16 cellular contexts compared by ENCODE assay signal in the genomic region with DNA sequence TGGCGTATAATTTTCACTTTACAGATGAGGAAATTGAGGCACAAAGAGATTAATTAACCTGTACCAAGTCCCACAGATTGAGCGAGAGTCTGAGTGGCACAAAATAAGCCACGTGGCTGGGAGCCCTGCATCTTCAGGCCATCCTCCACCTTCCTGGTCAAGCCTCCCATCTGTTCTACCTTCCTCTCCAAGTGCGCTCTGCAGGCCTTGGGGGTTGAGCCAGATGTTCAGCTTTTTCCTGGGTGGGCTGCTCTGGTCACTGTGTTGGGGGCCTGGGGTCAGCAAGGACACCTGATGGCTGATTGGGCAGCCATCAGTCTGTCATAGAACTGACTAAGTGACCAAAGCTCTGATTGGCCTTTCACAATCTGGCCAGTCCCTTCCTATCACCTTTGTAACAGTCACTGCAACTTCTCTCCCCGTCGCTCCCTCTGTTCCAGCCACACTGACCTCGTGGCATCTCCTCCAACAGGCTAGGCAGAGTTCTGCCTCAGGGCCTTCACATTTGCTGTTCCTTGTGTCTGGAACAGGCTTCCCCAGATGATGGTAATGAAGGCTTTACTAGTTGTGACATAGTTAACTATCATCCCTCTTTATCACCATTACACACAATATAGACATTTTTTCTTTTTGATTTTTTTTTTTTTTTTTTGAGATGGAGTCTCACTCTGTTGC. TPM values are rescaled to one million over a fixed set of nuclear protein-coding genes. Genes with fewer than 3 reads are reported as not detected.
DNase-seq lines count a peak whose midpoint lies in the region; ATAC-seq and TF ChIP-seq lines count a peak whose summit lies in the region.
"Had no signal": no experiment of that assay in that cellular context is flagged by ENCODE, and none has a peak within 500 bp of the region (broad histone marks: within the 10 kb centered on the region; RNA-seq: fewer than 3 reads in every experiment).

No MANE protein-coding gene starts in this region.

- no peak overlapping the region for H3K14ac ChIP-seq in trophoblast cell (ENCODE audit: low read length)

- no CpG with 5 or more reads among the region's 7 CpGs for WGBS in trophoblast cell (ENCODE audit: extremely low coverage, insufficient coverage, insufficient read length)

- no peak overlapping the region for H4K12ac ChIP-seq in trophoblast cell (ENCODE audit: low read depth, low read length)

- no peak overlapping the region for H3K4me2 ChIP-seq in trophoblast cell (ENCODE audit: low read length)
- H3K4me2 ChIP-seq: BLaER1, GM23338 had no signal

- no peaks in the 10 kb centered on the region for H3K27me3 ChIP-seq in trophoblast cell (ENCODE audit: insufficient read depth, low read length)
- H3K27me3 ChIP-seq: BLaER1 had no signal

- H2BK5ac ChIP-seq in trophoblast cell (ENCODE audit: low read depth, low read length, poor library complexity), result no peak overlapping the region

- H3K4me1 ChIP-seq in trophoblast cell (ENCODE audit: control insufficient read depth in 1 of 2, insufficient read depth in 2 of 2, low read length in 2 of 2), result peaks cover 0 to 3% of the 10 kb centered on the region in 2 experiments

- intact Hi-C loops in Calu3 (cut with micrococcal nuclease; ENCODE audit: unreplicated experiment), result no loop called here

- H3K4me1 Mint-ChIP-seq in chondrocyte (ENCODE audit: low read depth), result no peaks in the 10 kb centered on the region
- H3K4me1 Mint-ChIP-seq in Calu3 (ENCODE audit: low read depth, unreplicated experiment), result no peaks in the 10 kb centered on the region
- H3K4me1 Mint-ChIP-seq: CD4-positive, CD25-positive, alpha-beta regulatory T cell; GM23338 had no signal

- no peak overlapping the region for H3K27ac Mint-ChIP-seq in chondrocyte (ENCODE audit: unreplicated experiment)
- H3K27ac Mint-ChIP-seq in Calu3 (ENCODE audit: unreplicated experiment), result no peak overlapping the region
- H3K27ac Mint-ChIP-seq: CD4-positive, CD25-positive, alpha-beta regulatory T cell; GM23338 had no signal

- H3K4me3 Mint-ChIP-seq in chondrocyte (ENCODE audit: unreplicated experiment) (no peak overlapping the region), Calu3 (ENCODE audit: low read depth, unreplicated experiment) (no peak overlapping the region)
- H3K4me3 Mint-ChIP-seq: CD4-positive, CD25-positive, alpha-beta regulatory T cell; GM23338 had no signal

- H3K36me3 ChIP-seq in trophoblast cell (ENCODE audit: control insufficient read depth in 1 of 2, insufficient read depth in 2 of 2, low read length in 2 of 2), result no peaks in the 10 kb centered on the region
- H3K36me3 ChIP-seq: BLaER1 had no signal

- H3K79me2 ChIP-seq in trophoblast cell (ENCODE audit: control insufficient read depth, insufficient read depth, low read length, poor library complexity), result no peaks in the 10 kb centered on the region

- H2BK12ac ChIP-seq in trophoblast cell (ENCODE audit: low read length), result no peak overlapping the region

- H3K18ac ChIP-seq in trophoblast cell (ENCODE audit: low read length), result no peak overlapping the region

- no peak overlapping the region for H3K27ac ChIP-seq in trophoblast cell (ENCODE audit: low read depth, low read length)
- H3K27ac ChIP-seq: BLaER1 had no signal

- ATAC-seq in HG02840 (IDR thresholded peaks at IDR 0.05; ENCODE audit: low FRiP score, unreplicated experiment) (no peak), HG03175 (IDR thresholded peaks at IDR 0.05; ENCODE audit: unreplicated experiment) (no peak)
- ATAC-seq: GM12878, GM23338, HepG2 had no signal

- H3K27me3 Mint-ChIP-seq in chondrocyte (ENCODE audit: low read depth) (peaks cover 9% of the 10 kb centered on the region), Calu3 (ENCODE audit: unreplicated experiment) (peaks cover 73% of the 10 kb centered on the region)

- H2AFZ ChIP-seq in trophoblast cell (ENCODE audit: insufficient read depth, low read length, poor library complexity), result no peak overlapping the region
- H2AFZ ChIP-seq: GM23338 had no signal

- H3K23ac ChIP-seq in trophoblast cell (ENCODE audit: low read length), result no peak overlapping the region

- H3K4me3 ChIP-seq in trophoblast cell (ENCODE audit: low read depth, low read length), result no peak overlapping the region
- H3K4me3 ChIP-seq: BLaER1, GM12878, GM23338 had no signal

- H4K8ac ChIP-seq in trophoblast cell (ENCODE audit: low read depth, low read length), result no peak overlapping the region

- peaks cover 5% of the 10 kb centered on the region for H3K9me3 ChIP-seq in trophoblast cell (ENCODE audit: insufficient read depth, low read depth, low read length)
- H3K9me3 ChIP-seq: BLaER1 had no signal

- H2AK5ac ChIP-seq in trophoblast cell (ENCODE audit: low read length), result no peak overlapping the region

- no TSS peak for BruUV-seq in Calu3 (replicated peaks; lab: Mats Ljungman, UMichigan)

- no peak overlapping the region for H3K9ac ChIP-seq in trophoblast cell (ENCODE audit: low read length)
- H3K9ac ChIP-seq: BLaER1 had no signal

- peak; percentile 14 for DNase-seq in activated effector memory CD4-positive, alpha-beta T cell treated with anti-CD3 and anti-CD28 coated beads, Interleukin-2, amount 50 U/mL, for 16 hours
- DNase-seq in activated effector memory CD4-positive, alpha-beta T cell treated with Interleukin-2 at 50 U/mL for 16 hours, result no peak
- DNase-seq in chondrocyte (ENCODE audit: low spot score) (peak; percentile 50), trophoblast cell (peak; percentile 92 to 96), Calu3 (no peak)
- DNase-seq: 8988T; AML-193; CD4-positive, CD25-positive, alpha-beta regulatory T cell; DMS 273 treated with DMSO at 0.1 percent for 48 hours; H7 had no signal

- H4K91ac ChIP-seq in trophoblast cell (ENCODE audit: low read depth, low read length), result no peak overlapping the region

- no peaks in the 10 kb centered on the region for H3K79me1 ChIP-seq in trophoblast cell (ENCODE audit: low read length)

- no peak overlapping the region for H3K4ac ChIP-seq in trophoblast cell (ENCODE audit: low read depth, low read length)

- H2BK120ac ChIP-seq in trophoblast cell (ENCODE audit: insufficient read depth, low read length, poor library complexity), result no peak overlapping the region

- TF ChIP-seq CTCF in chondrocyte (IDR thresholded peaks at IDR 0.05) (no peak), Calu3 (IDR thresholded peaks at IDR 0.05; ENCODE audit: unreplicated experiment) (no peak)

- CTCF ChIA-PET in Calu3 (lab: Charles Lee), result interaction anchor here (0.7 kb wide), 1 partner anchor 109 kb away, joined by 3 read pairs; no protein-coding TSS in a partner anchor

- H3K9me3 Mint-ChIP-seq in chondrocyte (ENCODE audit: low read depth), result no peaks in the 10 kb centered on the region
- H3K9me3 Mint-ChIP-seq in Calu3 (ENCODE audit: low read depth, unreplicated experiment), result no peaks in the 10 kb centered on the region
- H3K9me3 Mint-ChIP-seq: GM23338 had no signal

- H3K36me3 Mint-ChIP-seq in chondrocyte (ENCODE audit: low read depth), result no peaks in the 10 kb centered on the region
- H3K36me3 Mint-ChIP-seq in Calu3 (ENCODE audit: insufficient read depth, unreplicated experiment), result no peaks in the 10 kb centered on the region
- H3K36me3 Mint-ChIP-seq: CD4-positive, CD25-positive, alpha-beta regulatory T cell had no signal

RNA-seq across cellular contexts. Expression of a gene that starts 46.8 kb away (rescaled TPM):
- total RNA-seq in chondrocyte, result 0.21 to 0.25 TPM (median 0.24 TPM) in 3 replicates
- polyA plus RNA-seq in trophoblast cell (2013), result 0.93 and 0.94 TPM in 2 replicates
- 0.42 and 0.61 TPM in 2 replicates for total RNA-seq in Calu3 (2022)
- total RNA-seq: CD4-positive, CD25-positive, alpha-beta regulatory T cell; GM12878; HepG2 had no signal
- polyA plus RNA-seq: CD4-positive, CD25-positive, alpha-beta regulatory T cell; GM12878 had no signal

Comparison
In these comparisons a context has a peak if more than half of its experiments do, and no peak if none do; other contexts are left out.
1. DNase-seq: peak in activated effector memory CD4-positive, alpha-beta T cell treated with anti-CD3 and anti-CD28 coated beads, Interleukin-2, amount 50 U/mL, for 16 hours (single experiment), chondrocyte (single experiment) and trophoblast cell (2 of 2); none in activated effector memory CD4-positive, alpha-beta T cell treated with Interleukin-2 at 50 U/mL for 16 hours (single experiment) and Calu3 (single experiment).